9 cellular contexts compared by ENCODE assay signal in genomic region chr16:82660078-82660645, GRCh38. TPM values are rescaled to one million over a fixed set of nuclear protein-coding genes. Genes with fewer than 3 reads are reported as not detected.
DNase-seq lines count a peak whose midpoint lies in the region; ATAC-seq and TF ChIP-seq lines count a peak whose summit lies in the region.
"Had no signal": no experiment of that assay in that cellular context is flagged by ENCODE, and none has a peak within 500 bp of the region (broad histone marks: within the 10 kb centered on the region; RNA-seq: fewer than 3 reads in every experiment).

No MANE protein-coding gene starts in this region.

- CTCF ChIA-PET in CD8-positive, alpha-beta T cell (lab: Charles Lee): interaction anchor here (1.4 kb wide), 1 partner anchor 21 kb away, joined by 4 read pairs; no protein-coding TSS in a partner anchor
- CTCF ChIA-PET in naive thymus-derived CD4-positive, alpha-beta T cell (lab: Charles Lee): no interaction called here
- CTCF ChIA-PET in HEK293T (lab: Yijun Ruan, JAX): no interaction called here

- no peak overlapping the region for H3K4me3 ChIP-seq in CD8-positive, alpha-beta T cell (ENCODE audit: low read depth, low read length)
- peak overlapping the region; percentile 63 for H3K4me3 ChIP-seq in adipocyte (ENCODE audit: low read length)
- H3K4me3 ChIP-seq in naive thymus-derived CD4-positive, alpha-beta T cell (ENCODE audit: low read length): no peak overlapping the region

- H3K4me1 ChIP-seq in CD8-positive, alpha-beta T cell (ENCODE audit: insufficient read depth, low read length): peaks cover 25% of the 10 kb centered on the region
- peaks cover 4% of the 10 kb centered on the region for H3K4me1 ChIP-seq in adipocyte (ENCODE audit: control insufficient read depth, insufficient read depth, low read length)
- peaks cover 27 to 43% of the 10 kb centered on the region in 2 donors for H3K4me1 ChIP-seq in naive thymus-derived CD4-positive, alpha-beta T cell (ENCODE audit: control insufficient read depth in 2 of 2, insufficient read depth in 2 of 2, low read length in 2 of 2)

- H3K9me3 ChIP-seq in CD8-positive, alpha-beta T cell (ENCODE audit: low read length): no peaks in the 10 kb centered on the region
- peaks cover 3% of the 10 kb centered on the region for H3K9me3 ChIP-seq in adipocyte (ENCODE audit: control insufficient read depth, low read length)
- no peaks in the 10 kb centered on the region for H3K9me3 ChIP-seq in naive thymus-derived CD4-positive, alpha-beta T cell (ENCODE audit: control insufficient read depth in 2 of 3, low read length in 3 of 3)

- no peak for TF ChIP-seq CTCF in CD8-positive, alpha-beta T cell (IDR thresholded peaks at IDR 0.05)

- no peaks in the 10 kb centered on the region for H3K36me3 Mint-ChIP-seq in CD8-positive, alpha-beta T cell
- H3K36me3 Mint-ChIP-seq in naive thymus-derived CD4-positive, alpha-beta T cell: peaks cover 0 to 21% (median 0%) of the 10 kb centered on the region in 5 donors

- POLR2A ChIA-PET in CD8-positive, alpha-beta T cell (lab: Charles Lee): interaction anchor here (0.7 kb wide), 1 partner anchor 35 kb away, joined by 3 read pairs; no protein-coding TSS in a partner anchor
- POLR2A ChIA-PET in naive thymus-derived CD4-positive, alpha-beta T cell (lab: Charles Lee): no interaction called here
- POLR2A ChIA-PET in HEK293T (lab: Yijun Ruan, JAX): no interaction called here

- peak in 3 of 7 experiments; percentile 8 to 30 (median 19) for DNase-seq in CD8-positive, alpha-beta T cell
- DNase-seq in SK-MEL-5 (ENCODE audit: low read depth, low spot score) (peak; percentile 9), adipocyte (ENCODE audit: low read depth) (peak; percentile 60), medulla oblongata (ENCODE audit: extremely low spot score) (no peak), HEK293T (ENCODE audit: extremely low spot score) (no peak)
- DNase-seq in naive thymus-derived CD4-positive, alpha-beta T cell: no peak
- DNase-seq: glutamatergic neuron had no signal

- H3K27me3 Mint-ChIP-seq in CD8-positive, alpha-beta T cell (ENCODE audit: low read depth): no peaks in the 10 kb centered on the region
- H3K27me3 Mint-ChIP-seq in naive thymus-derived CD4-positive, alpha-beta T cell: peaks cover 0 to 29% (median 0%) of the 10 kb centered on the region in 5 donors

- peak overlapping the region; percentile 25 for H3K27ac Mint-ChIP-seq in CD8-positive, alpha-beta T cell
- peak overlapping the region in 5 of 9 donors; percentile 19 to 73 (median 39) for H3K27ac Mint-ChIP-seq in naive thymus-derived CD4-positive, alpha-beta T cell

- no peak overlapping the region for H3K9ac ChIP-seq in adipocyte (ENCODE audit: low read length)

- peaks cover 46% of the 10 kb centered on the region for H3K4me1 Mint-ChIP-seq in CD8-positive, alpha-beta T cell (ENCODE audit: low read depth)
- H3K4me1 Mint-ChIP-seq in naive thymus-derived CD4-positive, alpha-beta T cell: peaks cover 21 to 50% (median 44%) of the 10 kb centered on the region in 7 donors

- ATAC-seq in CD8-positive, alpha-beta T cell: peak; percentile 27
- ATAC-seq in naive thymus-derived CD4-positive, alpha-beta T cell: no peak
- ATAC-seq in HG02623 (IDR thresholded peaks at IDR 0.05; ENCODE audit: unreplicated experiment) (no peak), GM21619 (IDR thresholded peaks at IDR 0.05; ENCODE audit: unreplicated experiment) (no peak)

- intact Hi-C loops in CD8-positive, alpha-beta T cell (cut with DNase I, micrococcal nuclease): no loop called here
- intact Hi-C loops in naive thymus-derived CD4-positive, alpha-beta T cell (cut with micrococcal nuclease): no loop called here

- H3K36me3 ChIP-seq in CD8-positive, alpha-beta T cell (ENCODE audit: insufficient read depth, low read length): no peaks in the 10 kb centered on the region
- no peaks in the 10 kb centered on the region for H3K36me3 ChIP-seq in adipocyte (ENCODE audit: control insufficient read depth, insufficient read depth, low read length, severe bottlenecking)
- H3K36me3 ChIP-seq in naive thymus-derived CD4-positive, alpha-beta T cell (ENCODE audit: control insufficient read depth in 2 of 3, insufficient read depth in 3 of 3, low read length in 3 of 3): no peaks in the 10 kb centered on the region

- H3K4me3 Mint-ChIP-seq in CD8-positive, alpha-beta T cell: peak overlapping the region; percentile 20
- peak overlapping the region in 3 of 10 donors; percentile 28 to 74 (median 30) for H3K4me3 Mint-ChIP-seq in naive thymus-derived CD4-positive, alpha-beta T cell

- in situ Hi-C loops in SK-MEL-5 (cut with HindIII; ENCODE audit: low pct_unique_long_range_greater_than_20kb, low sequenced_read_pairs): no loop called here

- no peak overlapping the region for H3K27ac ChIP-seq in CD8-positive, alpha-beta T cell (ENCODE audit: low read depth, low read length)
- no peak overlapping the region for H3K27ac ChIP-seq in naive thymus-derived CD4-positive, alpha-beta T cell (ENCODE audit: low read depth, low read length)

- no peaks in the 10 kb centered on the region for H3K9me3 Mint-ChIP-seq in CD8-positive, alpha-beta T cell
- H3K9me3 Mint-ChIP-seq in naive thymus-derived CD4-positive, alpha-beta T cell: peaks cover 0 to 6% (median 0%) of the 10 kb centered on the region in 11 donors

- H3K27me3 ChIP-seq in CD8-positive, alpha-beta T cell (ENCODE audit: insufficient read depth, low read length): no peaks in the 10 kb centered on the region
- H3K27me3 ChIP-seq in adipocyte (replicated peaks; ENCODE audit: control insufficient read depth, insufficient read depth, low read length): no peaks in the 10 kb centered on the region
- H3K27me3 ChIP-seq in naive thymus-derived CD4-positive, alpha-beta T cell (ENCODE audit: control insufficient read depth in 2 of 2, insufficient read depth in 2 of 2, low read length in 2 of 2): no peaks in the 10 kb centered on the region

TF ChIP-seq in HEK293T, 16 proteins besides CTCF, POLR2A, EP300 and RAD21:
- TF ChIP-seq LEF1 (IDR thresholded peaks at IDR 0.05; ENCODE audit: borderline replicate concordance): no peak
- no peak for TF ChIP-seq PKNOX1 (IDR thresholded peaks at IDR 0.05)
- no peak for TF ChIP-seq ZNF384 (IDR thresholded peaks at IDR 0.05)
- TF ChIP-seq FOXK2 (IDR thresholded peaks at IDR 0.05): no peak
- no peak for TF ChIP-seq CTBP1 (IDR thresholded peaks at IDR 0.05; ENCODE audit: borderline replicate concordance)
- TF ChIP-seq FOXM1 (IDR thresholded peaks at IDR 0.05; ENCODE audit: borderline replicate concordance): no peak
- no peak for TF ChIP-seq ARNT (IDR thresholded peaks at IDR 0.05)
- no peak for TF ChIP-seq NFRKB (IDR thresholded peaks at IDR 0.05)
- no peak for TF ChIP-seq HDGF (IDR thresholded peaks at IDR 0.05; ENCODE audit: borderline replicate concordance)
- no peak for TF ChIP-seq SUZ12 (IDR thresholded peaks at IDR 0.05)

RNA-seq across cellular contexts. Expression of gene CDH13, which starts 33.4 kb away (rescaled TPM):
- total RNA-seq in CD8-positive, alpha-beta T cell: not detected
- not detected in 2 replicates for total RNA-seq in SK-MEL-5 (2014; rRNA removed; shearing (Covaris generic))
- polyA plus RNA-seq in SK-MEL-5 (2015; cell fraction: cytosol; rRNA removed): 0.04 TPM in 1 of 2 replicates, not detected in the other
- not detected in 2 replicates for polyA plus RNA-seq in SK-MEL-5 (2015; cell fraction: nucleus; rRNA removed)
- total RNA-seq in naive thymus-derived CD4-positive, alpha-beta T cell: not detected
- not detected for polyA plus RNA-seq in naive thymus-derived CD4-positive, alpha-beta T cell

Comparison
In these comparisons a context has a peak if more than half of its experiments do, and no peak if none do; other contexts are left out.
1. DNase-seq: peak in SK-MEL-5 (single experiment) and adipocyte (single experiment); none in naive thymus-derived CD4-positive, alpha-beta T cell (0 of 9), medulla oblongata (single experiment) and HEK293T (single experiment).